In the genomic region with DNA sequence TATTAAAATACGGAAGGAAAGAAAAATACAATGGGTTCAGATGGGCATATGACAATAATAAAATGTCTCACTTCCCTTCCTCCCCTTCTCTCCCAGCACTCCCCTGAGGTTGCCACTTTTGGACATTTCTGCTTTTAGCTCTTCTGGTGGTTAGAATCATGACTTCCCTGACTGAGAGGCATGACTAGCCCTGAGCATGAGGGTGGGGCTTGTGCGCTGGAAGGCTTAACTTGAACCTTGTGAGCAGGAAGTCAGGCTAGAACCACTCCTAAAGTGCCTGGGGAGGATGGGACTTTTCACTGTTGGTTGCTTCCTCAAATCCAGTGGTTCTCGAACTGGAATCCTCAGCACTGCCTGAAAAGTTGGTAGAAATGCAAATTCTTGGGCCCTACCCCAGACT, we compare ENCODE assay signal across 1 cellular context.
TF ChIP-seq lines count a peak whose summit lies in the region.

No MANE protein-coding gene starts in this region.

TF ChIP-seq in GM12878, 131 proteins besides CTCF, POLR2A, EP300 and RAD21 (continued from another document):
- TF ChIP-seq POLR2AphosphoS5 (IDR thresholded peaks at IDR 0.05; ENCODE audit: low read length) (no peak), PAX8 (IDR thresholded peaks at IDR 0.05) (no peak), ZNF622 (IDR thresholded peaks at IDR 0.05) (no peak), KLF5 (IDR thresholded peaks at IDR 0.05; ENCODE audit: partially characterized antibody) (no peak), STAT1 (conservative IDR thresholded peaks at IDR 0.05) (no peak), SREBF2 (IDR thresholded peaks at IDR 0.05; ENCODE audit: low read length) (no peak), FOXK2 (IDR thresholded peaks at IDR 0.05) (no peak), ETV6 (conservative IDR thresholded peaks at IDR 0.05 in 1 of 2, IDR thresholded peaks at IDR 0.05 in 1 of 2; ENCODE audit: borderline replicate concordance in 1 of 2, low read depth in 1 of 2) (no peak), NR2C1 (IDR thresholded peaks at IDR 0.05) (no peak)
- TF ChIP-seq, protein P1, sequence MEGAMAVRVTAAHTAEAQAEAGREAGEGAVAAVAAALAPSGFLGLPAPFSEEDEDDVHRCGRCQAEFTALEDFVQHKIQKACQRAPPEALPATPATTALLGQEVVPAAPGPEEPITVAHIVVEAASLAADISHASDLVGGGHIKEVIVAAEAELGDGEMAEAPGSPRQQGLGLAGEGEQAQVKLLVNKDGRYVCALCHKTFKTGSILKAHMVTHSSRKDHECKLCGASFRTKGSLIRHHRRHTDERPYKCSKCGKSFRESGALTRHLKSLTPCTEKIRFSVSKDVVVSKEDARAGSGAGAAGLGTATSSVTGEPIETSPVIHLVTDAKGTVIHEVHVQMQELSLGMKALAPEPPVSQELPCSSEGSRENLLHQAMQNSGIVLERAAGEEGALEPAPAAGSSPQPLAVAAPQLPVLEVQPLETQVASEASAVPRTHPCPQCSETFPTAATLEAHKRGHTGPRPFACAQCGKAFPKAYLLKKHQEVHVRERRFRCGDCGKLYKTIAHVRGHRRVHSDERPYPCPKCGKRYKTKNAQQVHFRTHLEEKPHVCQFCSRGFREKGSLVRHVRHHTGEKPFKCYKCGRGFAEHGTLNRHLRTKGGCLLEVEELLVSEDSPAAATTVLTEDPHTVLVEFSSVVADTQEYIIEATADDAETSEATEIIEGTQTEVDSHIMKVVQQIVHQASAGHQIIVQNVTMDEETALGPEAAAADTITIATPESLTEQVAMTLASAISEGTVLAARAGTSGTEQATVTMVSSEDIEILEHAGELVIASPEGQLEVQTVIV (IDR thresholded peaks at IDR 0.05; ENCODE audit: borderline replicate concordance, partially characterized antibody) = no peak
- TF ChIP-seq, protein P2, sequence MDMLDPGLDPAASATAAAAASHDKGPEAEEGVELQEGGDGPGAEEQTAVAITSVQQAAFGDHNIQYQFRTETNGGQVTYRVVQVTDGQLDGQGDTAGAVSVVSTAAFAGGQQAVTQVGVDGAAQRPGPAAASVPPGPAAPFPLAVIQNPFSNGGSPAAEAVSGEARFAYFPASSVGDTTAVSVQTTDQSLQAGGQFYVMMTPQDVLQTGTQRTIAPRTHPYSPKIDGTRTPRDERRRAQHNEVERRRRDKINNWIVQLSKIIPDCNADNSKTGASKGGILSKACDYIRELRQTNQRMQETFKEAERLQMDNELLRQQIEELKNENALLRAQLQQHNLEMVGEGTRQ (IDR thresholded peaks at IDR 0.05; ENCODE audit: borderline replicate concordance, low read depth, low read length) = no peak
